In the genomic region with DNA sequence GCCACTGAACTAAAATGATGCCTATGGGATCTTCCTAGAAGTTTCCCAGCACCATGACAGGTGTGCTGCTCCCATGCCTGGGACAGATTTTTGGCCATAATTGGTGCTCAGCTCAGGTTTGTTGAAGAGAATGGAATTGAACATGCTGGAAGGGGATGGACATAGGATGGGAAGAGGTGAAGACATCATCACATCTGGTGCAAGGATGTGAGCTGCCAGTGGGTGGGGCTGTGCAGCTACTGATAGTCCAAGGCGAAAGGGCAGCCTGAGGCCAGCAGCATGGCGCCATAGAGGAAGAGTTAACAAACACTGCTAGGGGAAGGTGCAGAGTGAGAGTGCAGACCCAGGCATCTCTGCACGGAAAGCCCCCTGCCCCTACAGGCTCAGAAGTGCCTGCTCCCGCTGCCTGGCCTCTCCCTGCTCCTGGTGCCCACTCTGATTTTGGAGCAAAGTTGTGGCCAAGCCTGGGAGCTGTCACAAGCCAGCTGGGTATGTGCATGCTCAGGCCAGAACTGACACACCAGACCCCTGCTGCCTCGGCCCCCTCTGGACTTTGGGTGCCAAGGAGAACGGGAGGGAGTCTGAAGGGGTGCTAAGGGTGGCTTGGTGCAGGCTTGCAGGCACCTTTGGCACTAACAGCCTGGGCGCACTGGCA, we compare ENCODE assay signal across 8 cellular contexts.
DNase-seq lines count a peak whose midpoint lies in the region; ATAC-seq and TF ChIP-seq lines count a peak whose summit lies in the region.

No MANE protein-coding gene starts in this region.

- H3K36me3 Mint-ChIP-seq in brain = no peaks in the 10 kb centered on the region

- peaks cover 16% of the 10 kb centered on the region for H3K27me3 Mint-ChIP-seq in brain

- DNase-seq in DMS 273 treated with DMSO at 0.1 percent for 48 hours (lab: John Stamatoyannopoulos, UW) (peak; percentile 24), HEK293T (ENCODE audit: extremely low spot score) (peak; percentile 56), NCI-H748 (lab: John Stamatoyannopoulos, UW; ENCODE audit: unreplicated experiment) (peak; percentile 78), left kidney (ENCODE audit: low read depth, low spot score) (peak; percentile 81)
- DNase-seq in activated CD8-positive, alpha-beta memory T cell treated with anti-CD3 and anti-CD28 coated beads, Interleukin-2, amount 50 U/mL, for 48 hours = no peak

- peaks cover 0 to 2% (median 0%) of the 10 kb centered on the region in 5 experiments for H3K9me3 Mint-ChIP-seq in brain

- CTCF ChIA-PET in HEK293T (lab: Yijun Ruan, JAX) = interaction anchor here (0.7 to 1.8 kb wide), 5 partner anchors 9 to 215 kb away, joined by 3 to 12 read pairs (median 5); no protein-coding TSS in a partner anchor

- peak; percentile 68 to 78 for TF ChIP-seq CTCF in brain (conservative IDR thresholded peaks at IDR 0.05)

- H3K4me1 Mint-ChIP-seq in brain = peaks cover 36% of the 10 kb centered on the region

- POLR2A ChIA-PET in HEK293T (lab: Yijun Ruan, JAX) = no interaction called here

- ATAC-seq in HG03354 (IDR thresholded peaks at IDR 0.05; ENCODE audit: poor library complexity, severe bottlenecking, unreplicated experiment) (no peak), GM18517 (IDR thresholded peaks at IDR 0.05; ENCODE audit: unreplicated experiment) (no peak)

- no peak overlapping the region for H3K4me3 Mint-ChIP-seq in brain

- peak overlapping the region in 3 of 5 experiments; percentile 5 to 44 (median 16) for H3K27ac Mint-ChIP-seq in brain

TF ChIP-seq in HEK293T, 16 proteins besides CTCF, POLR2A, EP300 and RAD21:
- no peak for TF ChIP-seq SUZ12 (IDR thresholded peaks at IDR 0.05)
- TF ChIP-seq TARDBP (IDR thresholded peaks at IDR 0.05) = no peak
- no peak for TF ChIP-seq ARNT (IDR thresholded peaks at IDR 0.05)
- TF ChIP-seq FOXK2 (IDR thresholded peaks at IDR 0.05) = no peak
- no peak for TF ChIP-seq ZNF384 (IDR thresholded peaks at IDR 0.05)
- no peak for TF ChIP-seq LEF1 (IDR thresholded peaks at IDR 0.05; ENCODE audit: borderline replicate concordance)
- TF ChIP-seq ELF4 (IDR thresholded peaks at IDR 0.05) = no peak
- no peak for TF ChIP-seq CTBP1 (IDR thresholded peaks at IDR 0.05; ENCODE audit: borderline replicate concordance)
- no peak for TF ChIP-seq BHLHE40 (IDR thresholded peaks at IDR 0.05; ENCODE audit: borderline replicate concordance)
- TF ChIP-seq SP1 (IDR thresholded peaks at IDR 0.05) = no peak
- TF ChIP-seq, protein P1, sequence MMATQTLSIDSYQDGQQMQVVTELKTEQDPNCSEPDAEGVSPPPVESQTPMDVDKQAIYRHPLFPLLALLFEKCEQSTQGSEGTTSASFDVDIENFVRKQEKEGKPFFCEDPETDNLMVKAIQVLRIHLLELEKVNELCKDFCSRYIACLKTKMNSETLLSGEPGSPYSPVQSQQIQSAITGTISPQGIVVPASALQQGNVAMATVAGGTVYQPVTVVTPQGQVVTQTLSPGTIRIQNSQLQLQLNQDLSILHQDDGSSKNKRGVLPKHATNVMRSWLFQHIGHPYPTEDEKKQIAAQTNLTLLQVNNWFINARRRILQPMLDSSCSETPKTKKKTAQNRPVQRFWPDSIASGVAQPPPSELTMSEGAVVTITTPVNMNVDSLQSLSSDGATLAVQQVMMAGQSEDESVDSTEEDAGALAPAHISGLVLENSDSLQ (IDR thresholded peaks at IDR 0.05) = no peak
- TF ChIP-seq NFRKB (IDR thresholded peaks at IDR 0.05) = no peak
- TF ChIP-seq L3MBTL2 (conservative IDR thresholded peaks at IDR 0.05) = no peak
- TF ChIP-seq FOXM1 (IDR thresholded peaks at IDR 0.05; ENCODE audit: borderline replicate concordance) = no peak
- no peak for TF ChIP-seq HDGF (IDR thresholded peaks at IDR 0.05; ENCODE audit: borderline replicate concordance)
